12 cellular contexts compared by ENCODE assay signal in genomic region chr20:45783656-45784294, GRCh38. TPM values are rescaled to one million over a fixed set of nuclear protein-coding genes. Genes with fewer than 3 reads are reported as not detected.
A peak's percentile ranks its signal among the peaks of the same experiment; 100 is the strongest.
DNase-seq lines count a peak whose midpoint lies in the region; ATAC-seq and TF ChIP-seq lines count a peak whose summit lies in the region.
"Had no signal": no experiment of that assay in that cellular context is flagged by ENCODE, and none has a peak within 500 bp of the region (broad histone marks: within the 10 kb centered on the region; RNA-seq: fewer than 3 reads in every experiment).

No MANE protein-coding gene starts in this region.

- H3K27ac Mint-ChIP-seq in progenitor cell of endocrine pancreas: peak overlapping the region; percentile 45
- H3K27ac Mint-ChIP-seq: memory B cell had no signal

- ATAC-seq in GM19452 (IDR thresholded peaks at IDR 0.05; ENCODE audit: unreplicated experiment) (no peak), GM19395 (IDR thresholded peaks at IDR 0.05; ENCODE audit: unreplicated experiment) (no peak)

- CTCF ChIA-PET in RWPE1 (lab: Yijun Ruan, JAX): interaction anchor here (0.6 to 1.8 kb wide), 5 partner anchors 12 to 154 kb away, joined by 3 to 12 read pairs (median 4); partner anchors contain the start of gene WFDC10A

- no peaks in the 10 kb centered on the region for H3K27me3 Mint-ChIP-seq in progenitor cell of endocrine pancreas

- H3K27ac ChIP-seq in RWPE1: peak overlapping the region; percentile 42
- H3K27ac ChIP-seq: BLaER1 had no signal

- H3K36me3 Mint-ChIP-seq in progenitor cell of endocrine pancreas (ENCODE audit: insufficient read depth): no peaks in the 10 kb centered on the region

- H3K4me3 Mint-ChIP-seq in progenitor cell of endocrine pancreas (ENCODE audit: low read depth): no peak overlapping the region
- H3K4me3 Mint-ChIP-seq: T-helper 1 cell treated with Interleukin-12 subunit alpha and Interleukin-12 subunit beta and Interleukin-4 antibody, amounts not matched to agents 30 μg/mL and 1 μg/mL, for 36 hours had no signal

- in situ Hi-C loops in G401 (cut with HindIII; ENCODE audit: low sequenced_read_pairs): no loop called here

- intact Hi-C loops in head of caudate nucleus (cut with DNase I): no loop called here

- DNase-seq in G401 (ENCODE audit: low spot score) (peak; percentile 5), RWPE1 (ENCODE audit: low spot score) (no peak), head of caudate nucleus (peak in 37 of 42 donors; percentile 3 to 63 (median 36)), progenitor cell of endocrine pancreas (ENCODE audit: low spot score, unreplicated experiment) (no peak), T1000 (lab: John Stamatoyannopoulos, UW) (no peak), T-helper 9 cell (no peak)
- DNase-seq: NCI-H1105 treated with DMSO at 0.1 percent for 48 hours had no signal

- TF ChIP-seq CTCF in RWPE1 (conservative IDR thresholded peaks at IDR 0.05; ENCODE audit: low read depth) (no peak), progenitor cell of endocrine pancreas (IDR thresholded peaks at IDR 0.05; ENCODE audit: unreplicated experiment) (no peak)

- POLR2A ChIA-PET in RWPE1 (lab: Yijun Ruan, JAX; ENCODE audit: low non-redundant PET): interaction anchor here (0.7 to 0.9 kb wide), 2 partner anchors 10 to 56 kb away, joined by 3 read pairs; no protein-coding TSS in a partner anchor

- H3K9me3 Mint-ChIP-seq in progenitor cell of endocrine pancreas (ENCODE audit: low read depth): no peaks in the 10 kb centered on the region
- H3K9me3 Mint-ChIP-seq: memory B cell; T-helper 1 cell treated with Interleukin-12 subunit alpha and Interleukin-12 subunit beta and Interleukin-4 antibody, amounts not matched to agents 30 μg/mL and 1 μg/mL, for 36 hours had no signal

- peaks cover 12% of the 10 kb centered on the region for H3K4me1 Mint-ChIP-seq in progenitor cell of endocrine pancreas (ENCODE audit: low read depth)

RNA-seq across cellular contexts. Expression of gene WFDC3, which starts 7.9 kb away (rescaled TPM):
- not detected in 2 replicates for total RNA-seq in G401 (2014; rRNA removed; shearing (Covaris generic))
- 0.62 and 0.84 TPM in 2 replicates for total RNA-seq in progenitor cell of endocrine pancreas

RNA-seq across cellular contexts. Expression of gene DNTTIP1, which starts 8.0 kb away (rescaled TPM):
- total RNA-seq in G401 (2014; rRNA removed; shearing (Covaris generic)): 40.4 and 43.3 TPM in 2 replicates
- 29.3 and 33.4 TPM in 2 replicates for total RNA-seq in progenitor cell of endocrine pancreas

RNA-seq across cellular contexts. Expression of gene UBE2C, which starts 28.7 kb away (rescaled TPM):
- 75.4 and 83.0 TPM in 2 replicates for total RNA-seq in G401 (2014; rRNA removed; shearing (Covaris generic))
- 63.9 and 69.0 TPM in 2 replicates for total RNA-seq in progenitor cell of endocrine pancreas

RNA-seq across cellular contexts. Expression of gene TNNC2, which starts 43.3 kb away (rescaled TPM):
- total RNA-seq in G401 (2014; rRNA removed; shearing (Covaris generic)): 1.3 and 1.8 TPM in 2 replicates
- 0.67 TPM in 1 of 2 replicates, not detected in the other for total RNA-seq in progenitor cell of endocrine pancreas

RNA-seq across cellular contexts. Expression of gene SNX21, which starts 49.8 kb away (rescaled TPM):
- total RNA-seq in G401 (2014; rRNA removed; shearing (Covaris generic)): 26.5 and 45.6 TPM in 2 replicates
- 12.2 and 13.1 TPM in 2 replicates for total RNA-seq in progenitor cell of endocrine pancreas

Comparison
In these comparisons a context has a peak if more than half of its experiments do, and no peak if none do; other contexts are left out.
1. DNase-seq: peak in G401 (single experiment) and head of caudate nucleus (37 of 42); none in RWPE1 (single experiment), progenitor cell of endocrine pancreas (single experiment), T1000 (single experiment) and T-helper 9 cell (single experiment).